In the genomic region with DNA sequence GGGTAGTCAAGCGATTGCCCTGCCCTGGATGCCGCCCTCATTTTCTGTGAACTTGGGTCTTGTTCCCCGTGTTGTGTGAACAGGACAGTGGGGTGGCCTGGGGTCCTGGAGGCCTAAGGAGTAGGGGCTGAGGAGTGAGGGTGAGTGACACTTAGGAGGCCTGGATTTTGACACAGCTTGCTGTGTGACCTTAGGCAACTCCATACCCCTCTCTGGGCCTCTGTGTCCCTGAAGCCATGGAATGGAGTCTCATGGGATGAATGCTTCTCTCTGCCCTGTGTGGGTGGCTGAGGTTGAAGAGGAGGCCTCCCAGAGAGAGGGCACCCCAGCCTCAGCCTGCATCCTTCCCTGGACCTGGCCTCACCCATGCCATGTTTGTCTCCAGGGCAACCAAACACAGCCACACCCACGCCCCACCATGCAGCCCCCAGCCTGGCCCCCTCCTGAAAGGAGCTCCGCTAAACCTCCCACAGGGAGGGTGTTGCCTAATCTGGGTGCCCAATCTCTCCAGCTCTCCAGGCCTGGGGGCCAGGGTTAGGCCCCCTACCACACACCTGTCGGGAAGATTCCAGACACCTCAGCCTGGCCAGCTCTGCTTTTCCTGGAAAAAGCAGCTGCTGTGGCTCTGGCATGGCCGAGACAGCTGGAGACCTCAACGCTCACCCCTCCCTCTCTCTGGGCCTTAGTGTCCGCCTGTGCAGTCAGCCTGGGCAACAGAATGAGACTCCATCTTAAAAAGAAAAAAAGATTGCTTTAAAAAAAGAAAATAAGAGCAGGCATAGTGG, we compare ENCODE assay signal across 24 cellular contexts. TPM values are rescaled to one million over a fixed set of nuclear protein-coding genes. Genes with fewer than 3 reads are reported as not detected.
DNase-seq lines count a peak whose midpoint lies in the region; FAIRE-seq and TF ChIP-seq lines count a peak whose summit lies in the region.
"Had no signal": no experiment of that assay in that cellular context is flagged by ENCODE, and none has a peak within 500 bp of the region (broad histone marks: within the 10 kb centered on the region; RNA-seq: fewer than 3 reads in every experiment).

No MANE protein-coding gene starts in this region.

- FAIRE-seq in kidney (lab: Jason Lieb, UNC): no peak

- H3K79me2 ChIP-seq in Karpas-422 (ENCODE audit: low read length): no peaks in the 10 kb centered on the region

- intact Hi-C loops in Calu3 (cut with micrococcal nuclease; ENCODE audit: unreplicated experiment) (no loop called here), kidney (cut with DNase I) (no loop called here), lower leg skin (cut with DNase I; ENCODE audit: low total_unique reads) (no loop called here)

- 58 to 60% methylated on average over 8 to 9 of the region's 9 CpGs for WGBS in lower leg skin, 2 donors

- H3K27ac ChIP-seq in kidney (ENCODE audit: low read depth in 2 of 2, low read length in 2 of 2) (peak overlapping the region; percentile 16 to 33), Karpas-422 (ENCODE audit: low read length) (no peak overlapping the region)

- no peak overlapping the region for H3K27ac Mint-ChIP-seq in Calu3 (ENCODE audit: unreplicated experiment)
- H3K27ac Mint-ChIP-seq: effector memory CD8-positive, alpha-beta T cell; stimulated activated naive CD8-positive, alpha-beta T cell treated with anti-CD3 and anti-CD28 coated beads, Interleukin-15, Interleukin-2, amounts not matched to agents 100 ng/mL and 50 ng/mL, for 24 hours had no signal

- H3K9me3 ChIP-seq in kidney (ENCODE audit: control insufficient read depth in 1 of 2, low read length in 2 of 2): no peaks in the 10 kb centered on the region
- H3K9me3 ChIP-seq in Karpas-422 (ENCODE audit: low read length): no peaks in the 10 kb centered on the region
- H3K9me3 ChIP-seq: sigmoid colon, upper lobe of left lung had no signal

- no peak for TF ChIP-seq POLR2A in lower leg skin (IDR thresholded peaks at IDR 0.05)

- H3K36me3 ChIP-seq in kidney (ENCODE audit: control insufficient read depth in 1 of 2, insufficient read depth in 2 of 2, low read length in 2 of 2) (no peaks in the 10 kb centered on the region), Karpas-422 (ENCODE audit: insufficient read depth, low read length) (no peaks in the 10 kb centered on the region)
- H3K36me3 ChIP-seq: sigmoid colon, upper lobe of left lung had no signal

- H3K27me3 ChIP-seq in Karpas-422 (ENCODE audit: low read length): no peaks in the 10 kb centered on the region
- H3K27me3 ChIP-seq: sigmoid colon, upper lobe of left lung had no signal

- peaks cover 21% of the 10 kb centered on the region for H3K4me1 Mint-ChIP-seq in Calu3 (ENCODE audit: low read depth, unreplicated experiment)

- BruUV-seq in Calu3 (replicated peaks; lab: Mats Ljungman, UMichigan): no TSS peak

- H3K9ac ChIP-seq in kidney (ENCODE audit: low read length in 2 of 2): no peak overlapping the region
- no peak overlapping the region for H3K9ac ChIP-seq in Karpas-422 (ENCODE audit: low read length)

- TF ChIP-seq CTCF in Calu3 (IDR thresholded peaks at IDR 0.05; ENCODE audit: unreplicated experiment): no peak
- TF ChIP-seq CTCF in kidney (IDR thresholded peaks at IDR 0.05; ENCODE audit: borderline replicate concordance, extremely low read depth, insufficient read depth): no peak
- TF ChIP-seq CTCF in lower leg skin (IDR thresholded peaks at IDR 0.05): no peak

- no peaks in the 10 kb centered on the region for H4K20me1 ChIP-seq in Karpas-422 (ENCODE audit: insufficient read depth, low read depth, low read length)

- no peaks in the 10 kb centered on the region for H3K9me2 ChIP-seq in Karpas-422 (replicated peaks; ENCODE audit: insufficient read depth, low read length)

- H3K4me3 Mint-ChIP-seq in Calu3 (ENCODE audit: low read depth, unreplicated experiment): no peak overlapping the region
- H3K4me3 Mint-ChIP-seq: effector memory CD8-positive, alpha-beta T cell; stimulated activated naive CD8-positive, alpha-beta T cell treated with anti-CD3 and anti-CD28 coated beads, Interleukin-15, Interleukin-2, amounts not matched to agents 100 ng/mL and 50 ng/mL, for 24 hours had no signal

- H3K4me3 ChIP-seq in kidney (ENCODE audit: low read length in 2 of 2) (no peak overlapping the region), Karpas-422 (ENCODE audit: low read length) (no peak overlapping the region), lower leg skin (ENCODE audit: low read depth, poor library complexity, severe bottlenecking) (no peak overlapping the region)
- H3K4me3 ChIP-seq: sigmoid colon, upper lobe of left lung had no signal

- DNase-seq in Calu3 (peak; percentile 32), NCI-H69 (lab: John Stamatoyannopoulos, UW) (peak; percentile 14), kidney (peak; percentile 48), renal cortical epithelial cell (ENCODE audit: low read depth) (peak; percentile 20), Karpas-422 (no peak), kidney tubule cell (ENCODE audit: low spot score) (no peak), lower leg skin (ENCODE audit: low spot score in 2 of 2) (no peak)
- DNase-seq: activated CD4-positive, alpha-beta T cell treated with anti-CD3 and anti-CD28 coated beads, Interleukin-2, amount 50 U/mL, for 4 hours; activated naive CD4-positive, alpha-beta T cell; AML-193; amygdala; cerebellar nuclear complex; effector memory CD8-positive, alpha-beta T cell; head of caudate nucleus; islet precursor cell; KG1; NCI-H1048; NCI-H2081; sigmoid colon; stimulated activated CD4-positive, alpha-beta T cell treated with anti-CD3 and anti-CD28 coated beads, Interleukin-2, amount 100 ng/mL, for 24 hours; upper lobe of left lung had no signal

- H2AFZ ChIP-seq in Karpas-422 (ENCODE audit: low read length): no peak overlapping the region

- peaks cover 10 to 22% of the 10 kb centered on the region in 2 donors for H3K4me1 ChIP-seq in kidney (ENCODE audit: control insufficient read depth in 1 of 2, insufficient read depth in 1 of 2, low read depth in 1 of 2, low read length in 2 of 2)
- H3K4me1 ChIP-seq in Karpas-422 (ENCODE audit: low read length): no peaks in the 10 kb centered on the region
- H3K4me1 ChIP-seq: upper lobe of left lung had no signal

- H3K36me3 Mint-ChIP-seq in Calu3 (ENCODE audit: insufficient read depth, unreplicated experiment): no peaks in the 10 kb centered on the region

- no peaks in the 10 kb centered on the region for H3K27me3 Mint-ChIP-seq in Calu3 (ENCODE audit: unreplicated experiment)
- H3K27me3 Mint-ChIP-seq: stimulated activated naive CD8-positive, alpha-beta T cell treated with anti-CD3 and anti-CD28 coated beads, Interleukin-15, Interleukin-2, amounts not matched to agents 100 ng/mL and 50 ng/mL, for 24 hours had no signal

- CTCF ChIA-PET in Calu3 (lab: Charles Lee): no interaction called here

- H3K4me2 ChIP-seq in Karpas-422 (ENCODE audit: low read depth, low read length, poor library complexity, severe bottlenecking): no peak overlapping the region

- H3K9me3 Mint-ChIP-seq in Calu3 (ENCODE audit: low read depth, unreplicated experiment): no peaks in the 10 kb centered on the region
- H3K9me3 Mint-ChIP-seq: effector memory CD8-positive, alpha-beta T cell; stimulated activated naive CD8-positive, alpha-beta T cell treated with anti-CD3 and anti-CD28 coated beads, Interleukin-15, Interleukin-2, amounts not matched to agents 100 ng/mL and 50 ng/mL, for 24 hours had no signal

RNA-seq across cellular contexts. Expression of a gene that starts 9.9 kb away (rescaled TPM):
- 0.42 and 1.0 TPM in 2 replicates for total RNA-seq in Calu3 (2022)
- 13.5 TPM for total RNA-seq in kidney
- 20.5 TPM for polyA plus RNA-seq in kidney (ENCODE audit: insufficient read depth, low read depth, low replicate concordance)
- total RNA-seq in renal cortical epithelial cell: 1.5 and 9.0 TPM in 2 replicates
- not detected in 2 replicates for total RNA-seq in Karpas-422 (2014; rRNA removed; shearing (Covaris generic); ENCODE audit: low replicate concordance)
- 1 to 10 TPM; 1.5 to 1.9 (median 1.7) TPM for total RNA-seq in lower leg skin
- total RNA-seq: T-helper 2 cell treated with Interferon-gamma antibody and Interleukin-4, amounts not matched to agents 100 ng/mL and 5 ng/mL, for 36 hours had no signal

RNA-seq across cellular contexts. Expression of a gene that starts 41.0 kb away (rescaled TPM):
- total RNA-seq in Calu3 (2022) (1.3 and 2.0 TPM in 2 replicates), kidney (1.4 TPM), renal cortical epithelial cell (0.05 TPM in 1 of 2 replicates, not detected in the other), lower leg skin (10 to 100 TPM; 34.7 to 53.1 (median 45.9) TPM)
- 1.4 TPM for polyA plus RNA-seq in kidney (ENCODE audit: insufficient read depth, low read depth, low replicate concordance)
- total RNA-seq in Karpas-422 (2014; rRNA removed; shearing (Covaris generic); ENCODE audit: low replicate concordance): not detected in 2 replicates
- total RNA-seq: G401; T-helper 2 cell treated with Interferon-gamma antibody and Interleukin-4, amounts not matched to agents 100 ng/mL and 5 ng/mL, for 36 hours had no signal

Comparison
In these comparisons a context has a peak if more than half of its experiments do, and no peak if none do; other contexts are left out.
1. DNase-seq: peak in Calu3 (single experiment), NCI-H69 (single experiment), kidney (single experiment) and renal cortical epithelial cell (single experiment); none in Karpas-422 (single experiment), kidney tubule cell (single experiment) and lower leg skin (0 of 2).
2. RNA of a gene that starts 41.0 kb away (total RNA-seq): 34.7 to 53.1 TPM in lower leg skin; 1.4 TPM in kidney (single experiment), 1.3 to 2.0 TPM in Calu3, 0.05 TPM in renal cortical epithelial cell and not detected in Karpas-422; every median in the first group is over 10 times any median in the second.